ENCODE assay signal across 14 cellular contexts in genomic region chr9:104921067-104921741, GRCh38. TPM values are rescaled to one million over a fixed set of nuclear protein-coding genes. Genes with fewer than 3 reads are reported as not detected.
DNase-seq lines count a peak whose midpoint lies in the region; ATAC-seq and TF ChIP-seq lines count a peak whose summit lies in the region.
"Had no signal": no experiment of that assay in that cellular context is flagged by ENCODE, and none has a peak within 500 bp of the region (broad histone marks: within the 10 kb centered on the region; RNA-seq: fewer than 3 reads in every experiment).

No MANE protein-coding gene starts in this region.

- H3K9me3 Mint-ChIP-seq in stimulated activated effector memory CD8-positive, alpha-beta T cell treated with anti-CD3 and anti-CD28 coated beads, Interleukin-12 subunit alpha, Interleukin-12 subunit beta, amount 100 ng/mL, for 72 hours = no peaks in the 10 kb centered on the region
- H3K9me3 Mint-ChIP-seq: nephron progenitor cell had no signal

- ATAC-seq in heart left ventricle = no peak
- ATAC-seq in Right ventricle myocardium superior (ENCODE audit: poor library complexity) = no peak
- ATAC-seq in HG03103 (IDR thresholded peaks at IDR 0.05; ENCODE audit: low read depth, unreplicated experiment) = peak; percentile 38
- no peak for ATAC-seq in stimulated activated effector memory CD8-positive, alpha-beta T cell treated with anti-CD3 and anti-CD28 coated beads, Interleukin-12 subunit alpha, Interleukin-12 subunit beta, amount 100 ng/mL, for 72 hours

- H3K4me3 ChIP-seq in heart left ventricle (no peak overlapping the region), esophagus muscularis mucosa (peak overlapping the region in 1 of 4 donors; percentile 13), transverse colon (no peak overlapping the region), lower leg skin (ENCODE audit: low read depth, poor library complexity, severe bottlenecking) (no peak overlapping the region)
- H3K4me3 ChIP-seq: testis had no signal

- DNase-seq in heart left ventricle (no peak), Right ventricle myocardium superior (no peak), esophagus muscularis mucosa (ENCODE audit: extremely low spot score) (no peak), transverse colon (no peak), lower leg skin (ENCODE audit: low spot score in 2 of 2) (no peak), ecto neural progenitor cell (ENCODE audit: low spot score) (no peak)
- no peak for DNase-seq in stimulated activated effector memory CD8-positive, alpha-beta T cell treated with anti-CD3 and anti-CD28 coated beads, Interleukin-12 subunit alpha, Interleukin-12 subunit beta, amount 100 ng/mL, for 72 hours (ENCODE audit: low spot score in 2 of 2)
- DNase-seq: 8988T; activated CD4-positive, alpha-beta T cell treated with anti-CD3 and anti-CD28 coated beads for 1 hour; activated gamma-delta T cell; NCI-H1417 treated with DMSO at 0.1 percent for 48 hours; nephron progenitor cell; testis had no signal

- WGBS in heart left ventricle, 4 donors = 72 to 75% (median 72%) methylated on average over 3 of the region's 3 CpGs
- 39% methylated on average over 3 of the region's 3 CpGs for WGBS in esophagus muscularis mucosa
- WGBS in transverse colon (ENCODE audit: low coverage in 1 of 2), 2 donors = 44 to 54% methylated on average over 3 of the region's 3 CpGs
- 62 to 83% methylated on average over 3 of the region's 3 CpGs for WGBS in lower leg skin, 2 donors

- H3K9me3 ChIP-seq in heart left ventricle (no peaks in the 10 kb centered on the region), esophagus muscularis mucosa (no peaks in the 10 kb centered on the region), transverse colon (no peaks in the 10 kb centered on the region)
- H3K9me3 ChIP-seq: testis had no signal

- TF ChIP-seq CTCF in heart left ventricle (IDR thresholded peaks at IDR 0.05) = no peak
- no peak for TF ChIP-seq CTCF in esophagus muscularis mucosa (IDR thresholded peaks at IDR 0.05)
- TF ChIP-seq CTCF in transverse colon (IDR thresholded peaks at IDR 0.05) = no peak
- no peak for TF ChIP-seq CTCF in lower leg skin (IDR thresholded peaks at IDR 0.05)

- no peaks in the 10 kb centered on the region for H3K36me3 Mint-ChIP-seq in stimulated activated effector memory CD8-positive, alpha-beta T cell treated with anti-CD3 and anti-CD28 coated beads, Interleukin-12 subunit alpha, Interleukin-12 subunit beta, amount 100 ng/mL, for 72 hours

- H3K4me1 ChIP-seq in heart left ventricle = peaks cover 0 to 74% (median 20%) of the 10 kb centered on the region in 12 donors
- H3K4me1 ChIP-seq in esophagus muscularis mucosa = peaks cover 40 to 97% (median 89%) of the 10 kb centered on the region in 4 donors
- H3K4me1 ChIP-seq in transverse colon = peaks cover 7 to 81% (median 27%) of the 10 kb centered on the region in 4 donors

- intact Hi-C loops in heart left ventricle (cut with DNase I) (loop anchor here in 7 of 10 donors (5.0 to 10.0 kb wide), 4 partner anchors 56 to 494 kb away; no protein-coding TSS in a partner anchor), Right ventricle myocardium superior (cut with DNase I) (no loop called here), esophagus muscularis mucosa (cut with DNase I) (no loop called here), transverse colon (cut with DNase I; ENCODE audit: low total_unique reads) (loop anchor here (10.0 kb wide), 2 partner anchors 144 to 494 kb away; no protein-coding TSS in a partner anchor), lower leg skin (cut with DNase I; ENCODE audit: low total_unique reads) (no loop called here)

- TF ChIP-seq EP300 in esophagus muscularis mucosa (IDR thresholded peaks at IDR 0.05) = no peak
- TF ChIP-seq EP300 in transverse colon (IDR thresholded peaks at IDR 0.05; ENCODE audit: low read depth) = no peak

- in situ Hi-C loops in transverse colon (cut with MboI; ENCODE audit: low pct_ligation_motif_present in 1 of 4, low pct_unique_long_range_greater_than_20kb in 1 of 4, low sequenced_read_pairs in 3 of 4) = loop anchor here (5.0 to 25.0 kb wide), 7 partner anchors 56 to 494 kb away; partner anchors contain the start of gene SLC44A1 (in 1 of the 4)

- no peaks in the 10 kb centered on the region for H3K4me1 Mint-ChIP-seq in stimulated activated effector memory CD8-positive, alpha-beta T cell treated with anti-CD3 and anti-CD28 coated beads, Interleukin-12 subunit alpha, Interleukin-12 subunit beta, amount 100 ng/mL, for 72 hours

- TF ChIP-seq POLR2A in heart left ventricle (IDR thresholded peaks at IDR 0.05) (no peak), esophagus muscularis mucosa (IDR thresholded peaks at IDR 0.05; ENCODE audit: low read depth) (no peak), transverse colon (IDR thresholded peaks at IDR 0.05) (no peak), lower leg skin (IDR thresholded peaks at IDR 0.05) (no peak)

- H3K4me3 Mint-ChIP-seq in stimulated activated effector memory CD8-positive, alpha-beta T cell treated with anti-CD3 and anti-CD28 coated beads, Interleukin-12 subunit alpha, Interleukin-12 subunit beta, amount 100 ng/mL, for 72 hours = no peak overlapping the region
- H3K4me3 Mint-ChIP-seq: nephron progenitor cell had no signal

- H3K27me3 ChIP-seq in heart left ventricle = no peaks in the 10 kb centered on the region
- no peaks in the 10 kb centered on the region for H3K27me3 ChIP-seq in esophagus muscularis mucosa
- H3K27me3 ChIP-seq in transverse colon = no peaks in the 10 kb centered on the region
- H3K27me3 ChIP-seq: testis had no signal

- peak overlapping the region in 9 of 12 donors; percentile 0 to 71 (median 19) for H3K27ac ChIP-seq in heart left ventricle
- H3K27ac ChIP-seq in esophagus muscularis mucosa (replicated peaks in 1 of 4) = peak overlapping the region in 3 of 4 donors; percentile 40 to 52 (median 41)
- peak overlapping the region; percentile 26 to 53 (median 42) for H3K27ac ChIP-seq in transverse colon
- H3K27ac ChIP-seq: testis had no signal

- peaks cover 0 to 10% (median 0%) of the 10 kb centered on the region in 9 donors for H3K36me3 ChIP-seq in heart left ventricle
- peaks cover 0 to 6% (median 0%) of the 10 kb centered on the region in 4 donors for H3K36me3 ChIP-seq in esophagus muscularis mucosa
- no peaks in the 10 kb centered on the region for H3K36me3 ChIP-seq in transverse colon

- H3K27ac Mint-ChIP-seq in stimulated activated effector memory CD8-positive, alpha-beta T cell treated with anti-CD3 and anti-CD28 coated beads, Interleukin-12 subunit alpha, Interleukin-12 subunit beta, amount 100 ng/mL, for 72 hours = no peak overlapping the region
- H3K27ac Mint-ChIP-seq: nephron progenitor cell had no signal

RNA-seq across cellular contexts. Expression of gene ABCA1, which starts 6.8 kb away (rescaled TPM):
- total RNA-seq in heart left ventricle (10 to 100 TPM in 6 of 9 donors, 1 to 10 TPM in 3; 5.2 to 45.3 (median 12.0) TPM), Right ventricle myocardium superior (12.1 TPM), esophagus muscularis mucosa (10 to 100 TPM; 47.8 to 73.9 (median 54.7) TPM), transverse colon (10 to 100 TPM; 20.5 to 67.3 (median 60.5) TPM), lower leg skin (10 to 100 TPM; 35.6 to 60.7 (median 39.8) TPM)
- 1 to 10 TPM; 2.1 to 4.4 TPM for polyA plus RNA-seq in heart left ventricle

Comparison
In these comparisons a context has a peak if more than half of its experiments do, and no peak if none do; other contexts are left out.
1. intact Hi-C loops: an anchor here in heart left ventricle (5.0 to 10.0 kb wide) and transverse colon (10.0 kb wide); none called in Right ventricle myocardium superior, esophagus muscularis mucosa and lower leg skin.